21 cellular contexts compared by ENCODE assay signal in genomic region chr20:50343490-50344179, GRCh38.
A peak's percentile ranks its signal among the peaks of the same experiment; 100 is the strongest.
DNase-seq lines count a peak whose midpoint lies in the region; ATAC-seq and TF ChIP-seq lines count a peak whose summit lies in the region.
"Had no signal": no experiment of that assay in that cellular context is flagged by ENCODE, and none has a peak within 500 bp of the region (broad histone marks: within the 10 kb centered on the region; RNA-seq: fewer than 3 reads in every experiment).

No MANE protein-coding gene starts in this region.

- no peaks in the 10 kb centered on the region for H3K27me3 Mint-ChIP-seq in activated CD4-positive, alpha-beta T cell treated with anti-CD3 and anti-CD28 coated beads, Interleukin-2, amount 10 ng/mL, durations not matched to agents 7 days and 5 days
- H3K27me3 Mint-ChIP-seq in glutamatergic neuron (ENCODE audit: unreplicated experiment) = peaks cover 4% of the 10 kb centered on the region
- H3K27me3 Mint-ChIP-seq in stimulated activated memory B cell treated with anti-CD40 and anti-IgM and Interleukin-4, amounts not matched to agents 10 μg/mL and 1 μg/mL and 100 μg/mL, for 72 hours = peaks cover 61% of the 10 kb centered on the region
- H3K27me3 Mint-ChIP-seq in activated T-cell treated with anti-CD3 and anti-CD28 coated beads, Interleukin-2, amount 50 U/mL, for 4 hours (ENCODE audit: low read depth) = peaks cover 4% of the 10 kb centered on the region
- peaks cover 1 to 8% (median 4%) of the 10 kb centered on the region in 3 donors for H3K27me3 Mint-ChIP-seq in CD14-positive monocyte (ENCODE audit: low read depth in 3 of 3)
- H3K27me3 Mint-ChIP-seq: type B pancreatic cell had no signal

- H3K4me3 Mint-ChIP-seq in activated CD4-positive, alpha-beta T cell treated with anti-CD3 and anti-CD28 coated beads, Interleukin-2, amount 10 ng/mL, durations not matched to agents 7 days and 5 days = no peak overlapping the region
- H3K4me3 Mint-ChIP-seq in glutamatergic neuron (ENCODE audit: unreplicated experiment) (no peak overlapping the region), CD14-positive monocyte (no peak overlapping the region)
- no peak overlapping the region for H3K4me3 Mint-ChIP-seq in stimulated activated memory B cell treated with anti-CD40 and anti-IgM and Interleukin-4, amounts not matched to agents 10 μg/mL and 1 μg/mL and 100 μg/mL, for 72 hours
- H3K4me3 Mint-ChIP-seq in activated T-cell treated with anti-CD3 and anti-CD28 coated beads, Interleukin-2, amount 50 U/mL, for 4 hours = no peak overlapping the region
- H3K4me3 Mint-ChIP-seq: activated CD8-positive, alpha-beta memory T cell treated with anti-CD3 and anti-CD28 coated beads, Interleukin-2, amount 10 ng/mL, durations not matched to agents 7 days and 5 days; type B pancreatic cell had no signal

- intact Hi-C loops in CD14-positive monocyte (cut with micrococcal nuclease) = no loop called here

- H3K9me3 Mint-ChIP-seq in activated CD4-positive, alpha-beta T cell treated with anti-CD3 and anti-CD28 coated beads, Interleukin-2, amount 10 ng/mL, durations not matched to agents 7 days and 5 days = no peaks in the 10 kb centered on the region
- peaks cover 1% of the 10 kb centered on the region for H3K9me3 Mint-ChIP-seq in glutamatergic neuron (ENCODE audit: unreplicated experiment)
- H3K9me3 Mint-ChIP-seq in stimulated activated memory B cell treated with anti-CD40 and anti-IgM and Interleukin-4, amounts not matched to agents 10 μg/mL and 1 μg/mL and 100 μg/mL, for 72 hours = no peaks in the 10 kb centered on the region
- no peaks in the 10 kb centered on the region for H3K9me3 Mint-ChIP-seq in activated T-cell treated with anti-CD3 and anti-CD28 coated beads, Interleukin-2, amount 50 U/mL, for 4 hours
- peaks cover 0 to 4% (median 0%) of the 10 kb centered on the region in 7 donors for H3K9me3 Mint-ChIP-seq in CD14-positive monocyte
- H3K9me3 Mint-ChIP-seq: activated naive CD4-positive, alpha-beta T cell treated with anti-CD3 and anti-CD28 coated beads, Interleukin-2, amount 50 U/mL, for 72 hours; type B pancreatic cell had no signal

- POLR2A ChIA-PET in activated CD4-positive, alpha-beta T cell treated with anti-CD3 and anti-CD28 coated beads, Interleukin-2, amount 10 ng/mL, durations not matched to agents 7 days and 5 days (lab: Charles Lee) = no interaction called here

- peak overlapping the region; percentile 55 for H3K27ac Mint-ChIP-seq in activated CD4-positive, alpha-beta T cell treated with anti-CD3 and anti-CD28 coated beads, Interleukin-2, amount 10 ng/mL, durations not matched to agents 7 days and 5 days
- H3K27ac Mint-ChIP-seq in glutamatergic neuron (ENCODE audit: unreplicated experiment) (peak overlapping the region; percentile 17), CD14-positive monocyte (peak overlapping the region in 3 of 7 donors; percentile 47 to 74 (median 74))
- H3K27ac Mint-ChIP-seq in stimulated activated memory B cell treated with anti-CD40 and anti-IgM and Interleukin-4, amounts not matched to agents 10 μg/mL and 1 μg/mL and 100 μg/mL, for 72 hours = no peak overlapping the region
- H3K27ac Mint-ChIP-seq: activated CD8-positive, alpha-beta memory T cell treated with anti-CD3 and anti-CD28 coated beads, Interleukin-2, amount 10 ng/mL, durations not matched to agents 7 days and 5 days; brain; type B pancreatic cell had no signal

- H3K4me1 Mint-ChIP-seq in activated CD4-positive, alpha-beta T cell treated with anti-CD3 and anti-CD28 coated beads, Interleukin-2, amount 10 ng/mL, durations not matched to agents 7 days and 5 days = peaks cover 76% of the 10 kb centered on the region
- peaks cover 4% of the 10 kb centered on the region for H3K4me1 Mint-ChIP-seq in glutamatergic neuron (ENCODE audit: low read depth, unreplicated experiment)
- H3K4me1 Mint-ChIP-seq in stimulated activated memory B cell treated with anti-CD40 and anti-IgM and Interleukin-4, amounts not matched to agents 10 μg/mL and 1 μg/mL and 100 μg/mL, for 72 hours = peaks cover 57% of the 10 kb centered on the region
- H3K4me1 Mint-ChIP-seq in activated T-cell treated with anti-CD3 and anti-CD28 coated beads, Interleukin-2, amount 50 U/mL, for 4 hours (ENCODE audit: low read depth) = peaks cover 32% of the 10 kb centered on the region
- H3K4me1 Mint-ChIP-seq in CD14-positive monocyte = peaks cover 78% of the 10 kb centered on the region

- no peak for DNase-seq in activated CD4-positive, alpha-beta T cell treated with anti-CD3 and anti-CD28 coated beads, Interleukin-2, amount 10 ng/mL, durations not matched to agents 7 days and 5 days
- no peak for DNase-seq in activated CD4-positive, alpha-beta T cell treated with anti-CD3 and anti-CD28 coated beads for 4 hours
- DNase-seq in NCI-H345 treated with DMSO at 0.1 percent for 48 hours (lab: John Stamatoyannopoulos, UW; ENCODE audit: unreplicated experiment) (peak; percentile 98), glutamatergic neuron (no peak), CD14-positive monocyte (ENCODE audit: low spot score) (no peak)
- no peak for DNase-seq in activated T-cell treated with anti-CD3 and anti-CD28 coated beads, Interleukin-2, amount 50 U/mL, for 4 hours
- DNase-seq: activated CD4-positive, alpha-beta T cell treated with anti-CD3 and anti-CD28 coated beads for 1 hour; activated CD8-positive, alpha-beta memory T cell treated with anti-CD3 and anti-CD28 coated beads, Interleukin-2, amount 10 ng/mL, durations not matched to agents 7 days and 5 days; MG63; NCI-H1436; NCI-H2227 treated with DMSO at 0.1 percent for 48 hours; retina; SHP77; spleen; stimulated activated CD4-positive, alpha-beta T cell treated with anti-CD3 and anti-CD28 coated beads, Interleukin-4, amount 100 ng/mL, for 4 hours; stomach had no signal

- H3K36me3 Mint-ChIP-seq in activated CD4-positive, alpha-beta T cell treated with anti-CD3 and anti-CD28 coated beads, Interleukin-2, amount 10 ng/mL, durations not matched to agents 7 days and 5 days (ENCODE audit: low read depth) = no peaks in the 10 kb centered on the region
- no peaks in the 10 kb centered on the region for H3K36me3 Mint-ChIP-seq in glutamatergic neuron (ENCODE audit: unreplicated experiment)
- H3K36me3 Mint-ChIP-seq in stimulated activated memory B cell treated with anti-CD40 and anti-IgM and Interleukin-4, amounts not matched to agents 10 μg/mL and 1 μg/mL and 100 μg/mL, for 72 hours = no peaks in the 10 kb centered on the region
- no peaks in the 10 kb centered on the region for H3K36me3 Mint-ChIP-seq in activated T-cell treated with anti-CD3 and anti-CD28 coated beads, Interleukin-2, amount 50 U/mL, for 4 hours (ENCODE audit: insufficient read depth)
- H3K36me3 Mint-ChIP-seq in CD14-positive monocyte = peaks cover 0 to 3% of the 10 kb centered on the region in 2 donors
- H3K36me3 Mint-ChIP-seq: activated CD8-positive, alpha-beta memory T cell treated with anti-CD3 and anti-CD28 coated beads, Interleukin-2, amount 10 ng/mL, durations not matched to agents 7 days and 5 days; activated naive CD4-positive, alpha-beta T cell treated with anti-CD3 and anti-CD28 coated beads, Interleukin-2, amount 50 U/mL, for 72 hours; brain; type B pancreatic cell had no signal

- TF ChIP-seq CTCF in glutamatergic neuron (IDR thresholded peaks at IDR 0.05; ENCODE audit: partially characterized antibody, unreplicated experiment) = no peak
- TF ChIP-seq CTCF in CD14-positive monocyte (IDR thresholded peaks at IDR 0.05) = no peak

- peak; percentile 4 for ATAC-seq in stimulated activated memory B cell treated with anti-CD40 and anti-IgM and Interleukin-4, amounts not matched to agents 10 μg/mL and 1 μg/mL and 100 μg/mL, for 72 hours
- no peak for ATAC-seq in GM21360 (IDR thresholded peaks at IDR 0.05; ENCODE audit: unreplicated experiment)
- no peak for ATAC-seq in activated T-cell treated with anti-CD3 and anti-CD28 coated beads, Interleukin-2, amount 50 U/mL, for 4 hours
- ATAC-seq: activated CD8-positive, alpha-beta memory T cell treated with anti-CD3 and anti-CD28 coated beads, Interleukin-2, amount 10 ng/mL, durations not matched to agents 7 days and 5 days; activated naive CD4-positive, alpha-beta T cell treated with anti-CD3 and anti-CD28 coated beads, Interleukin-2, amount 50 U/mL, for 72 hours had no signal

- CTCF ChIA-PET in activated CD4-positive, alpha-beta T cell treated with anti-CD3 and anti-CD28 coated beads, Interleukin-2, amount 10 ng/mL, durations not matched to agents 7 days and 5 days (lab: Charles Lee) = interaction anchor here (0.6 to 1.3 kb wide), 2 partner anchors 10 to 335 kb away, joined by 3 to 5 read pairs; no protein-coding TSS in a partner anchor
